14 cellular contexts compared by ENCODE assay signal in genomic region chr11:109940816-109941215, GRCh38.
DNase-seq lines count a peak whose midpoint lies in the region; ATAC-seq, FAIRE-seq and TF ChIP-seq lines count a peak whose summit lies in the region.
"Had no signal": no experiment of that assay in that cellular context is flagged by ENCODE, and none has a peak within 500 bp of the region (broad histone marks: within the 10 kb centered on the region; RNA-seq: fewer than 3 reads in every experiment).

No MANE protein-coding gene starts in this region.

- TF ChIP-seq CTCF in epithelial cell of proximal tubule (conservative IDR thresholded peaks at IDR 0.05; ENCODE audit: low read depth, low read length) = no peak

- no peaks in the 10 kb centered on the region for H3K9me3 ChIP-seq in small intestine (ENCODE audit: control insufficient read depth, low read depth)
- H3K9me3 ChIP-seq: BE2C had no signal

- H3K4me3 ChIP-seq in epithelial cell of proximal tubule (ENCODE audit: low read depth, low read length) = no peak overlapping the region
- H3K4me3 ChIP-seq in small intestine (ENCODE audit: low read depth in 1 of 2, low read length in 2 of 2) = no peak overlapping the region

- H3K4me1 ChIP-seq in small intestine (ENCODE audit: control insufficient read depth in 2 of 2, insufficient read depth in 1 of 2, low read depth in 1 of 2, low read length in 1 of 2) = no peaks in the 10 kb centered on the region
- H3K4me1 ChIP-seq: BE2C had no signal

- TF ChIP-seq POLR2A in GM12892 (IDR thresholded peaks at IDR 0.05; ENCODE audit: low read depth, low read length) = no peak

- H3K27me3 ChIP-seq in small intestine (ENCODE audit: control insufficient read depth in 2 of 2, insufficient read depth in 2 of 2, low read length in 2 of 2) = no peaks in the 10 kb centered on the region

- H3K27ac ChIP-seq in small intestine (ENCODE audit: low read depth in 1 of 2, low read length in 1 of 2) = no peak overlapping the region

- DNase-seq in A172 (ENCODE audit: low spot score) = peak; percentile 34
- no peak for DNase-seq in GM12892 (ENCODE audit: insufficient read length)
- DNase-seq in RKO (ENCODE audit: low spot score) = peak; percentile 80
- peak; percentile 44 for DNase-seq in epithelial cell of proximal tubule (ENCODE audit: low read depth)
- no peak for DNase-seq in small intestine
- no peak for DNase-seq in germinal center (ENCODE audit: low spot score)
- DNase-seq in NCI-H2227 treated with DMSO at 0.1 percent for 48 hours (lab: John Stamatoyannopoulos, UW) = no peak
- DNase-seq: activated CD4-positive, alpha-beta T cell treated with anti-CD3 and anti-CD28 coated beads, Interleukin-2, amount 50 U/mL, for 4 hours; BE2C; Karpas-422; midbrain; stimulated activated CD4-positive, alpha-beta T cell treated with anti-CD3 and anti-CD28 coated beads, Interleukin-4, amount 100 ng/mL, for 1 hour; substantia nigra had no signal

- no peak for ATAC-seq in HG02970 (IDR thresholded peaks at IDR 0.05; ENCODE audit: low FRiP score, unreplicated experiment)

- no peaks in the 10 kb centered on the region for H3K36me3 ChIP-seq in small intestine (ENCODE audit: control insufficient read depth in 2 of 2, insufficient read depth in 2 of 2, low read length in 2 of 2)
- H3K36me3 ChIP-seq: BE2C had no signal

- WGBS in small intestine, 3 donors = 66 to 79% (median 67%) methylated on average over 8 of the region's 8 CpGs

- FAIRE-seq in GM12892 (lab: Jason Lieb, UNC) (peak; percentile 85), small intestine (lab: Jason Lieb, UNC) (no peak)

Comparison
In these comparisons a context has a peak if more than half of its experiments do, and no peak if none do; other contexts are left out.
1. DNase-seq: peak in A172 (single experiment), RKO (single experiment) and epithelial cell of proximal tubule (single experiment); none in GM12892 (single experiment), small intestine (single experiment), germinal center (single experiment) and NCI-H2227 treated with DMSO at 0.1 percent for 48 hours (single experiment).